Comparison of ENCODE assay signal across 9 cellular contexts in the genomic region with DNA sequence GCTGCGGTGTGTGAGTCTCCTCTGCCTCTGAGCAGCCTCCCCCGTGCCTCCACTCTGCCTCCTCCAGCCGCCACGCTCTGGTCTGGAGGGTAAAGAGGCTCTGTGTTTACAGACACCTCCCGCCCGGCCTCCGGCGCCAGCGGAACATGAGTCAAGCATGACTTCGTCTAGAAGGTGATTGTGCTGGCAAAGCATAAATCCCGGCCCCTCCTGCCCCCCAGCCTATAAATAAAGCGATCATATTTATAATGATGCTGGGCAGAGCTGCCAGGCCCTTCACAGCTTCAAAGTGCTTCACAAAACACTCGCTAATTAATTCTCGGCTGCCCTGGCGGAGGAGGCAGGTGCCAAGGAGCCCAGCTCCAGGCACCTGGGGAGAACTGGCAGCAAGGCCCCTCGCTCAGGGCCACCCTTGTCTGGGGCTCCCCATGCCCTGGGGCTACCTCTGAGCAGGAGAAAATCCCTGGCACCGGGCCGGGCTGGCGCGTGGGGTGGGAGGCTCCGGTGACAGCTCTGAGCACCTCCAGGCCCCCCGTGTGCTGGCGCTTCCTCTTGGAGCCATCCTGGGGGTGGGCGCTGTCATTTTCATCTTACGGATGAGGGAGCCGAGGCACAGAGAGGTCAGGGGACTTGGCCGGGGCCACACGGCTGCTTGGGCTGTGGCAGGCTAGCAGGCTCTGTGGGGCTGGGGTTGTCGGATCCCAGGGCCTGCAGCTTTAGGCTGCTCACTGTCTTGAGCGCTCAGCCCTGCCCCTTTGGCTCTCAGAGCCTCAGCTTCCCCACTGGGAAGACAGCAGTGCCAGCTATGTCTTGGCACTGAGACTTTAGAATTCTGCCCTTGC.
DNase-seq lines count a peak whose midpoint lies in the region; ATAC-seq and TF ChIP-seq lines count a peak whose summit lies in the region.
"Had no signal": no experiment of that assay in that cellular context is flagged by ENCODE, and none has a peak within 500 bp of the region (broad histone marks: within the 10 kb centered on the region; RNA-seq: fewer than 3 reads in every experiment).

No MANE protein-coding gene starts in this region.

- no peaks in the 10 kb centered on the region for H3K27me3 ChIP-seq in vagina

- TF ChIP-seq POLR2A in vagina (IDR thresholded peaks at IDR 0.05): no peak

- intact Hi-C loops in vagina (cut with DNase I): no loop called here

- no peak overlapping the region for H3K4me3 Mint-ChIP-seq in stimulated activated memory B cell treated with anti-CD40 and anti-IgM and Interleukin-4, amounts not matched to agents 10 μg/mL and 1 μg/mL and 100 μg/mL, for 72 hours
- H3K4me3 Mint-ChIP-seq: B cell had no signal

- no peak overlapping the region for H3K4me3 ChIP-seq in vagina

- H3K36me3 Mint-ChIP-seq in stimulated activated memory B cell treated with anti-CD40 and anti-IgM and Interleukin-4, amounts not matched to agents 10 μg/mL and 1 μg/mL and 100 μg/mL, for 72 hours: no peaks in the 10 kb centered on the region

- TF ChIP-seq CTCF in vagina (IDR thresholded peaks at IDR 0.05): no peak

- no peaks in the 10 kb centered on the region for H3K9me3 Mint-ChIP-seq in stimulated activated memory B cell treated with anti-CD40 and anti-IgM and Interleukin-4, amounts not matched to agents 10 μg/mL and 1 μg/mL and 100 μg/mL, for 72 hours

- H3K9me3 ChIP-seq in vagina: no peaks in the 10 kb centered on the region

- H3K27me3 Mint-ChIP-seq in stimulated activated memory B cell treated with anti-CD40 and anti-IgM and Interleukin-4, amounts not matched to agents 10 μg/mL and 1 μg/mL and 100 μg/mL, for 72 hours: no peaks in the 10 kb centered on the region
- H3K27me3 Mint-ChIP-seq: B cell had no signal

- H3K27ac ChIP-seq in angular gyrus (ENCODE audit: low read depth, low read length) (peak overlapping the region; percentile 62), vagina (peak overlapping the region; percentile 42)

- peaks cover 9% of the 10 kb centered on the region for H3K4me1 Mint-ChIP-seq in stimulated activated memory B cell treated with anti-CD40 and anti-IgM and Interleukin-4, amounts not matched to agents 10 μg/mL and 1 μg/mL and 100 μg/mL, for 72 hours

- peaks cover 76% of the 10 kb centered on the region for H3K4me1 ChIP-seq in vagina

- peaks cover 0 to 23% of the 10 kb centered on the region in 2 donors for H3K36me3 ChIP-seq in vagina

- no peak overlapping the region for H3K27ac Mint-ChIP-seq in stimulated activated memory B cell treated with anti-CD40 and anti-IgM and Interleukin-4, amounts not matched to agents 10 μg/mL and 1 μg/mL and 100 μg/mL, for 72 hours
- H3K27ac Mint-ChIP-seq: B cell had no signal

- DNase-seq in NCI-H2171 treated with DMSO at 0.1 percent for 48 hours (lab: John Stamatoyannopoulos, UW) (peak; percentile 33), NCI-H2171 (lab: John Stamatoyannopoulos, UW) (no peak), islet precursor cell (peak; percentile 78), vagina (ENCODE audit: extremely low spot score in 2 of 2) (no peak)
- no peak for DNase-seq in activated CD4-positive, alpha-beta T cell treated with anti-CD3 and anti-CD28 coated beads for 48 hours

- no peak for ATAC-seq in HG03108 (IDR thresholded peaks at IDR 0.05; ENCODE audit: unreplicated experiment)
- no peak for ATAC-seq in stimulated activated memory B cell treated with anti-CD40 and anti-IgM and Interleukin-4, amounts not matched to agents 10 μg/mL and 1 μg/mL and 100 μg/mL, for 72 hours

Comparison
In these comparisons a context has a peak if more than half of its experiments do, and no peak if none do; other contexts are left out.
1. DNase-seq: peak in NCI-H2171 treated with DMSO at 0.1 percent for 48 hours (single experiment) and islet precursor cell (single experiment); none in NCI-H2171 (single experiment), vagina (0 of 2) and activated CD4-positive, alpha-beta T cell treated with anti-CD3 and anti-CD28 coated beads for 48 hours (single experiment).